Comparison of ENCODE assay signal across 9 cellular contexts in genomic region chr16:69179255-69180010, GRCh38. TPM values are rescaled to one million over a fixed set of nuclear protein-coding genes. Genes with fewer than 3 reads are reported as not detected.
DNase-seq lines count a peak whose midpoint lies in the region; ATAC-seq and TF ChIP-seq lines count a peak whose summit lies in the region.
"Had no signal": no experiment of that assay in that cellular context is flagged by ENCODE, and none has a peak within 500 bp of the region (broad histone marks: within the 10 kb centered on the region; RNA-seq: fewer than 3 reads in every experiment).

No MANE protein-coding gene starts in this region.

- H2AFZ ChIP-seq in KMS-11 (ENCODE audit: low read depth), result no peak overlapping the region
- H2AFZ ChIP-seq in OCI-LY7 (ENCODE audit: low read length), result no peak overlapping the region

- POLR2A ChIA-PET in OCI-LY7 (lab: Charles Lee), result interaction anchor here (0.6 kb wide), 2 partner anchors 89 to 309 kb away, joined by 3 to 4 read pairs; no protein-coding TSS in a partner anchor

- CTCF ChIA-PET in OCI-LY7 (lab: Charles Lee; ENCODE audit: unreplicated experiment), result no interaction called here

- DNase-seq in iPS-NIHi11 (ENCODE audit: low spot score) (peak; percentile 15), OCI-LY7 (ENCODE audit: low spot score) (no peak), NCI-H146 (lab: John Stamatoyannopoulos, UW) (no peak), activated gamma-delta T cell treated with Interleukin-2 at 50 U/mL for 16 hours (no peak), DMS53 treated with DMSO at 0.1 percent for 48 hours (lab: John Stamatoyannopoulos, UW; ENCODE audit: unreplicated experiment) (no peak)

- intact Hi-C loops in OCI-LY7 (cut with micrococcal nuclease; ENCODE audit: unreplicated experiment), result no loop called here

- H3K9me2 ChIP-seq in OCI-LY7 (ENCODE audit: insufficient read depth, low read length), result no peaks in the 10 kb centered on the region

- no peaks in the 10 kb centered on the region for H3K9me3 Mint-ChIP-seq in activated T-helper 17 cell treated with anti-CD3 and anti-CD28 coated beads, Interleukin-2, amount 50 U/mL, for 72 hours
- H3K9me3 Mint-ChIP-seq: central memory CD8-positive, alpha-beta T cell had no signal

- peaks cover 6% of the 10 kb centered on the region for H3K4me1 Mint-ChIP-seq in activated T-helper 17 cell treated with anti-CD3 and anti-CD28 coated beads, Interleukin-2, amount 50 U/mL, for 72 hours

- H3K36me3 ChIP-seq in KMS-11 (ENCODE audit: insufficient read depth) (no peaks in the 10 kb centered on the region), subcutaneous abdominal adipose tissue (ENCODE audit: control insufficient read depth in 5 of 5, insufficient read depth in 5 of 5, low read length in 5 of 5) (no peaks in the 10 kb centered on the region), OCI-LY7 (ENCODE audit: insufficient read depth, low read length) (peaks cover 10% of the 10 kb centered on the region)

- H3K4me3 ChIP-seq in KMS-11 (IDR thresholded peaks at IDR 0.05; ENCODE audit: insufficient read depth, low read depth, low read length) (no peak overlapping the region), subcutaneous abdominal adipose tissue (ENCODE audit: low read depth in 1 of 5, low read length in 5 of 5) (peak overlapping the region in 1 of 5 donors; percentile 17), OCI-LY7 (ENCODE audit: low read depth, low read length, poor library complexity, severe bottlenecking) (no peak overlapping the region)

- no peaks in the 10 kb centered on the region for H3K36me3 Mint-ChIP-seq in activated T-helper 17 cell treated with anti-CD3 and anti-CD28 coated beads, Interleukin-2, amount 50 U/mL, for 72 hours (ENCODE audit: low read depth)

- no peak overlapping the region for H3K27ac Mint-ChIP-seq in activated T-helper 17 cell treated with anti-CD3 and anti-CD28 coated beads, Interleukin-2, amount 50 U/mL, for 72 hours

- H3K27me3 ChIP-seq in KMS-11 (ENCODE audit: insufficient read depth, low read depth) (peaks cover 3% of the 10 kb centered on the region; the same call in 1 of the 2 replicates), subcutaneous abdominal adipose tissue (ENCODE audit: control insufficient read depth in 5 of 5, insufficient read depth in 4 of 5, low read length in 5 of 5) (no peaks in the 10 kb centered on the region)

- H3K4me3 Mint-ChIP-seq in activated T-helper 17 cell treated with anti-CD3 and anti-CD28 coated beads, Interleukin-2, amount 50 U/mL, for 72 hours, result no peak overlapping the region
- H3K4me3 Mint-ChIP-seq: central memory CD8-positive, alpha-beta T cell had no signal

- H4K20me1 ChIP-seq in KMS-11 (ENCODE audit: insufficient read depth) (no peaks in the 10 kb centered on the region), OCI-LY7 (ENCODE audit: insufficient read depth, low read length) (no peaks in the 10 kb centered on the region)

- H3K4me1 ChIP-seq in KMS-11 (ENCODE audit: low read depth, poor library complexity, severe bottlenecking) (peaks cover 70% of the 10 kb centered on the region), subcutaneous abdominal adipose tissue (ENCODE audit: control insufficient read depth in 5 of 5, insufficient read depth in 5 of 5, low read length in 5 of 5) (peaks cover 12 to 43% (median 37%) of the 10 kb centered on the region in 5 donors), OCI-LY7 (ENCODE audit: insufficient read depth, low read length, poor library complexity, severe bottlenecking) (no peaks in the 10 kb centered on the region)

- H3K9ac ChIP-seq in KMS-11, result no peak overlapping the region; the same call in 1 of the 2 replicates
- peak overlapping the region in 1 of 5 donors; percentile 60 for H3K9ac ChIP-seq in subcutaneous abdominal adipose tissue (ENCODE audit: low read length in 5 of 5)

- peak overlapping the region; percentile 45 for H3K4me2 ChIP-seq in KMS-11
- H3K4me2 ChIP-seq in OCI-LY7 (ENCODE audit: low read length), result no peak overlapping the region

- H3K27ac ChIP-seq in KMS-11 (peak overlapping the region; percentile 75), subcutaneous abdominal adipose tissue (ENCODE audit: low read depth, low read length) (peak overlapping the region; percentile 88), OCI-LY7 (ENCODE audit: low read depth, low read length, poor library complexity, severe bottlenecking) (no peak overlapping the region)

- TF ChIP-seq CTCF in KMS-11 (conservative IDR thresholded peaks at IDR 0.05; ENCODE audit: low read depth, low read length), result no peak
- no peak for TF ChIP-seq CTCF in OCI-LY7 (conservative IDR thresholded peaks at IDR 0.05; ENCODE audit: low read length)

- peak; percentile 22 for ATAC-seq in activated T-helper 17 cell treated with anti-CD3 and anti-CD28 coated beads, Interleukin-2, amount 50 U/mL, for 72 hours (replicated peaks)

- H3K27me3 Mint-ChIP-seq in activated T-helper 17 cell treated with anti-CD3 and anti-CD28 coated beads, Interleukin-2, amount 50 U/mL, for 72 hours, result no peaks in the 10 kb centered on the region
- H3K27me3 Mint-ChIP-seq: central memory CD8-positive, alpha-beta T cell had no signal

- H3K79me2 ChIP-seq in KMS-11 (ENCODE audit: insufficient read depth, low read depth) (no peaks in the 10 kb centered on the region), OCI-LY7 (ENCODE audit: insufficient read depth, low read depth, low read length) (no peaks in the 10 kb centered on the region)

- no TSS peak for BruUV-seq in OCI-LY7 (replicated peaks; lab: Mats Ljungman, UMichigan)

- H3K9me3 ChIP-seq in subcutaneous abdominal adipose tissue (ENCODE audit: control insufficient read depth in 5 of 5, low read length in 5 of 5) (no peaks in the 10 kb centered on the region), OCI-LY7 (ENCODE audit: low read length) (no peaks in the 10 kb centered on the region)

RNA-seq across cellular contexts. Expression of gene SNTB2, which starts 7.5 kb away (rescaled TPM):
- 10 to 100 TPM; 21.0 to 22.9 TPM for total RNA-seq in activated T-helper 17 cell treated with anti-CD3 and anti-CD28 coated beads, Interleukin-2, amount 50 U/mL, for 72 hours
- total RNA-seq in OCI-LY7 (2014; rRNA removed; shearing (Covaris generic)), result 21.2 and 39.4 TPM in 2 replicates
- total RNA-seq in OCI-LY7 (2022), result 32.6 and 34.1 TPM in 2 replicates

RNA-seq across cellular contexts. Expression of gene UTP4, which starts 47.0 kb away (rescaled TPM):
- 100 to 1,000 TPM in 1 of 2 donors, 10 to 100 TPM in 1; 69.1 to 112 TPM for total RNA-seq in activated T-helper 17 cell treated with anti-CD3 and anti-CD28 coated beads, Interleukin-2, amount 50 U/mL, for 72 hours
- total RNA-seq in OCI-LY7 (2014; rRNA removed; shearing (Covaris generic)), result 21.1 and 24.9 TPM in 2 replicates
- 61.9 and 67.3 TPM in 2 replicates for total RNA-seq in OCI-LY7 (2022)

RNA-seq across cellular contexts. Expression of gene CHTF8, which starts 47.0 kb away (rescaled TPM):
- 100 to 1,000 TPM; 103 to 129 TPM for total RNA-seq in activated T-helper 17 cell treated with anti-CD3 and anti-CD28 coated beads, Interleukin-2, amount 50 U/mL, for 72 hours
- total RNA-seq in OCI-LY7 (2014; rRNA removed; shearing (Covaris generic)), result 54.4 and 58.8 TPM in 2 replicates
- total RNA-seq in OCI-LY7 (2022), result 131 and 151 TPM in 2 replicates
